ENCODE assay signal across 16 cellular contexts in genomic region chr18:46632401-46633089, GRCh38. TPM values are rescaled to one million over a fixed set of nuclear protein-coding genes. Genes with fewer than 3 reads are reported as not detected.
DNase-seq lines count a peak whose midpoint lies in the region; ATAC-seq, FAIRE-seq and TF ChIP-seq lines count a peak whose summit lies in the region.
"Had no signal": no experiment of that assay in that cellular context is flagged by ENCODE, and none has a peak within 500 bp of the region (broad histone marks: within the 10 kb centered on the region; RNA-seq: fewer than 3 reads in every experiment).

No MANE protein-coding gene starts in this region.

- H3K9me3 ChIP-seq in MG63 (no peaks in the 10 kb centered on the region), astrocyte (ENCODE audit: insufficient read depth, low read depth, low read length) (peaks cover 3% of the 10 kb centered on the region)
- H3K9me3 ChIP-seq: ovary had no signal

- no peak for FAIRE-seq in astrocyte (lab: Jason Lieb, UNC)

- H3K27ac Mint-ChIP-seq in astrocyte (ENCODE audit: unreplicated experiment) (no peak overlapping the region), WTC11 (no peak overlapping the region)
- H3K27ac Mint-ChIP-seq: activated CD4-positive, alpha-beta T cell treated with anti-CD3 and anti-CD28 coated beads, Interleukin-2, amount 10 ng/mL, durations not matched to agents 24 days and 14 days; activated naive CD4-positive, alpha-beta T cell treated with anti-CD3 and anti-CD28 coated beads, Interleukin-2, amount 10 ng/mL, durations not matched to agents 7 days and 5 days; stimulated activated naive B cell treated with anti-CD40 and anti-IgM and Interleukin-4, amounts not matched to agents 10 μg/mL and 1 μg/mL and 100 μg/mL, for 72 hours had no signal

- H3K9me3 Mint-ChIP-seq in astrocyte (ENCODE audit: unreplicated experiment) (peaks cover 5% of the 10 kb centered on the region), WTC11 (peaks cover 25% of the 10 kb centered on the region)

- H3K4me3 ChIP-seq in MG63: no peak overlapping the region
- no peak overlapping the region for H3K4me3 ChIP-seq in astrocyte (ENCODE audit: insufficient read depth, low read depth, low read length)
- H3K4me3 ChIP-seq in kidney epithelial cell (ENCODE audit: low read depth, low read length): no peak overlapping the region
- H3K4me3 ChIP-seq: heart left ventricle, lung, ovary had no signal

- no peak overlapping the region for H3K4me2 ChIP-seq in astrocyte (ENCODE audit: low read length)

- in situ Hi-C loops in Caki2 (cut with HindIII; ENCODE audit: low pct_unique_long_range_greater_than_20kb, low sequenced_read_pairs): no loop called here

- no peak overlapping the region for H3K27ac ChIP-seq in astrocyte (ENCODE audit: low read depth, low read length)
- H3K27ac ChIP-seq: heart left ventricle, ovary had no signal

- H3K4me3 Mint-ChIP-seq in astrocyte (ENCODE audit: unreplicated experiment): no peak overlapping the region
- H3K4me3 Mint-ChIP-seq in WTC11: no peak overlapping the region
- H3K4me3 Mint-ChIP-seq: activated CD4-positive, alpha-beta T cell treated with anti-CD3 and anti-CD28 coated beads, Interleukin-2, amount 10 ng/mL, durations not matched to agents 24 days and 14 days; activated naive CD4-positive, alpha-beta T cell treated with anti-CD3 and anti-CD28 coated beads, Interleukin-2, amount 10 ng/mL, durations not matched to agents 7 days and 5 days; stimulated activated naive B cell treated with anti-CD40 and anti-IgM and Interleukin-4, amounts not matched to agents 10 μg/mL and 1 μg/mL and 100 μg/mL, for 72 hours had no signal

- H3K4me1 Mint-ChIP-seq in astrocyte (ENCODE audit: low read depth, unreplicated experiment): peaks cover 9% of the 10 kb centered on the region
- H3K4me1 Mint-ChIP-seq in WTC11: no peaks in the 10 kb centered on the region
- H3K4me1 Mint-ChIP-seq: stimulated activated naive B cell treated with anti-CD40 and anti-IgM and Interleukin-4, amounts not matched to agents 10 μg/mL and 1 μg/mL and 100 μg/mL, for 72 hours had no signal

- DNase-seq in Caki2 (ENCODE audit: low read depth) (peak; percentile 37), MG63 (peak; percentile 76), astrocyte (ENCODE audit: low read depth) (peak; percentile 79), kidney epithelial cell (ENCODE audit: low read depth) (peak; percentile 16), NCI-H1417 treated with DMSO at 0.1 percent for 48 hours (lab: John Stamatoyannopoulos, UW) (no peak), WTC11 (ENCODE audit: low spot score) (no peak), amniotic stem cell (lab: John Stamatoyannopoulos, UW) (no peak)
- DNase-seq: activated CD4-positive, alpha-beta T cell treated with anti-CD3 and anti-CD28 coated beads, Interleukin-2, amount 10 ng/mL, durations not matched to agents 24 days and 14 days; activated naive CD4-positive, alpha-beta T cell treated with anti-CD3 and anti-CD28 coated beads, Interleukin-2, amount 10 ng/mL, durations not matched to agents 7 days and 5 days; dermis blood vessel endothelial cell; heart left ventricle; ovary; stimulated activated CD4-positive, alpha-beta T cell treated with anti-CD3 and anti-CD28 coated beads, Interleukin-2, amount 100 ng/mL, for 24 hours; stimulated activated naive B cell treated with anti-CD40 and anti-IgM and Interleukin-4, amounts not matched to agents 10 μg/mL and 1 μg/mL and 100 μg/mL, for 72 hours had no signal

- ATAC-seq in WTC11 (no peak), GM21825 (IDR thresholded peaks at IDR 0.05; ENCODE audit: unreplicated experiment) (no peak)
- ATAC-seq: heart left ventricle; stimulated activated naive B cell treated with anti-CD40 and anti-IgM and Interleukin-4, amounts not matched to agents 10 μg/mL and 1 μg/mL and 100 μg/mL, for 72 hours had no signal

- POLR2A ChIA-PET in WTC11 (lab: Charles Lee): no interaction called here

- H3K36me3 Mint-ChIP-seq in astrocyte (ENCODE audit: low read depth, unreplicated experiment): no peaks in the 10 kb centered on the region
- H3K36me3 Mint-ChIP-seq in WTC11: no peaks in the 10 kb centered on the region
- H3K36me3 Mint-ChIP-seq: activated naive CD4-positive, alpha-beta T cell treated with anti-CD3 and anti-CD28 coated beads, Interleukin-2, amount 10 ng/mL, durations not matched to agents 7 days and 5 days; stimulated activated naive B cell treated with anti-CD40 and anti-IgM and Interleukin-4, amounts not matched to agents 10 μg/mL and 1 μg/mL and 100 μg/mL, for 72 hours had no signal

- H4K20me1 ChIP-seq in astrocyte (ENCODE audit: insufficient read depth, low read length): no peaks in the 10 kb centered on the region

- H3K27me3 Mint-ChIP-seq in astrocyte (ENCODE audit: low read depth, unreplicated experiment): peaks cover 10% of the 10 kb centered on the region
- peaks cover 5% of the 10 kb centered on the region; the same call in 1 of the 2 replicates for H3K27me3 Mint-ChIP-seq in WTC11 (ENCODE audit: low read depth)

- TF ChIP-seq CTCF in astrocyte (IDR thresholded peaks at IDR 0.05; ENCODE audit: insufficient read depth, low read depth, low read length) (no peak), kidney epithelial cell (IDR thresholded peaks at IDR 0.05; ENCODE audit: insufficient read depth, low read length, poor library complexity, severe bottlenecking) (no peak), WTC11 (IDR thresholded peaks at IDR 0.05) (no peak)

- CTCF ChIA-PET in WTC11 (lab: Charles Lee): interaction anchor here (2.4 kb wide), 1 partner anchor 25 kb away, joined by 10 read pairs; no protein-coding TSS in a partner anchor

- H3K36me3 ChIP-seq in MG63 (no peaks in the 10 kb centered on the region), astrocyte (ENCODE audit: insufficient read depth, low read length) (no peaks in the 10 kb centered on the region), kidney epithelial cell (ENCODE audit: control insufficient read depth, insufficient read depth, low read length) (no peaks in the 10 kb centered on the region)
- H3K36me3 ChIP-seq: heart left ventricle, ovary had no signal

- no peak overlapping the region for H2AFZ ChIP-seq in astrocyte (ENCODE audit: low read depth, low read length)

- no peaks in the 10 kb centered on the region for H3K4me1 ChIP-seq in astrocyte (ENCODE audit: insufficient read depth, low read length)
- H3K4me1 ChIP-seq: heart left ventricle had no signal

- H3K79me2 ChIP-seq in astrocyte (ENCODE audit: insufficient read depth, low read length): no peaks in the 10 kb centered on the region

- H3K27me3 ChIP-seq in MG63 (no peaks in the 10 kb centered on the region), astrocyte (ENCODE audit: insufficient read depth, low read length) (no peaks in the 10 kb centered on the region), kidney epithelial cell (ENCODE audit: control insufficient read depth, insufficient read depth, low read length) (peaks cover 3% of the 10 kb centered on the region)
- H3K27me3 ChIP-seq: ovary had no signal

- no peak overlapping the region for H3K9ac ChIP-seq in astrocyte (ENCODE audit: low read length)

TF ChIP-seq in WTC11, 78 proteins besides CTCF, POLR2A, EP300 and RAD21 (continues in another document):
- no peak for TF ChIP-seq FOXP4 (CRISPR knock-in tag; IDR thresholded peaks at IDR 0.05)
- TF ChIP-seq TCF7 (CRISPR knock-in tag; IDR thresholded peaks at IDR 0.05; ENCODE audit: low read depth): no peak
- no peak for TF ChIP-seq TEAD4 (CRISPR knock-in tag; IDR thresholded peaks at IDR 0.05)
- TF ChIP-seq, protein P1, sequence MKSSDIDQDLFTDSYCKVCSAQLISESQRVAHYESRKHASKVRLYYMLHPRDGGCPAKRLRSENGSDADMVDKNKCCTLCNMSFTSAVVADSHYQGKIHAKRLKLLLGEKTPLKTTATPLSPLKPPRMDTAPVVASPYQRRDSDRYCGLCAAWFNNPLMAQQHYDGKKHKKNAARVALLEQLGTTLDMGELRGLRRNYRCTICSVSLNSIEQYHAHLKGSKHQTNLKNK (CRISPR knock-in tag; IDR thresholded peaks at IDR 0.05): no peak
- TF ChIP-seq, protein P2, sequence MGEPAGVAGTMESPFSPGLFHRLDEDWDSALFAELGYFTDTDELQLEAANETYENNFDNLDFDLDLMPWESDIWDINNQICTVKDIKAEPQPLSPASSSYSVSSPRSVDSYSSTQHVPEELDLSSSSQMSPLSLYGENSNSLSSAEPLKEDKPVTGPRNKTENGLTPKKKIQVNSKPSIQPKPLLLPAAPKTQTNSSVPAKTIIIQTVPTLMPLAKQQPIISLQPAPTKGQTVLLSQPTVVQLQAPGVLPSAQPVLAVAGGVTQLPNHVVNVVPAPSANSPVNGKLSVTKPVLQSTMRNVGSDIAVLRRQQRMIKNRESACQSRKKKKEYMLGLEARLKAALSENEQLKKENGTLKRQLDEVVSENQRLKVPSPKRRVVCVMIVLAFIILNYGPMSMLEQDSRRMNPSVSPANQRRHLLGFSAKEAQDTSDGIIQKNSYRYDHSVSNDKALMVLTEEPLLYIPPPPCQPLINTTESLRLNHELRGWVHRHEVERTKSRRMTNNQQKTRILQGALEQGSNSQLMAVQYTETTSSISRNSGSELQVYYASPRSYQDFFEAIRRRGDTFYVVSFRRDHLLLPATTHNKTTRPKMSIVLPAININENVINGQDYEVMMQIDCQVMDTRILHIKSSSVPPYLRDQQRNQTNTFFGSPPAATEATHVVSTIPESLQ (CRISPR knock-in tag; IDR thresholded peaks at IDR 0.05): no peak

RNA-seq across cellular contexts. Expression of gene LOXHD1, which starts 24.5 kb away (rescaled TPM):
- total RNA-seq in Caki2 (2014; rRNA removed; shearing (Covaris generic); ENCODE audit: low replicate concordance): not detected in 2 replicates
- not detected in 2 replicates for total RNA-seq in MG63 (2014; rRNA removed; shearing (Covaris generic); ENCODE audit: low replicate concordance)
- total RNA-seq in astrocyte (not detected in 2 replicates), kidney epithelial cell (0.08 and 0.14 TPM in 2 replicates), WTC11 (2021) (0.35 to 0.64 TPM (median 0.57 TPM) in 3 replicates)
- total RNA-seq: activated CD4-positive, alpha-beta T cell treated with anti-CD3 and anti-CD28 coated beads, Interleukin-2, amount 10 ng/mL, durations not matched to agents 24 days and 14 days had no signal

Comparison
In these comparisons a context has a peak if more than half of its experiments do, and no peak if none do; other contexts are left out.
1. DNase-seq: peak in Caki2 (single experiment), MG63 (single experiment), astrocyte (single experiment) and kidney epithelial cell (single experiment); none in NCI-H1417 treated with DMSO at 0.1 percent for 48 hours (single experiment), WTC11 (single experiment) and amniotic stem cell (single experiment).